ENCODE assay signal across 1 cellular context in the genomic region with DNA sequence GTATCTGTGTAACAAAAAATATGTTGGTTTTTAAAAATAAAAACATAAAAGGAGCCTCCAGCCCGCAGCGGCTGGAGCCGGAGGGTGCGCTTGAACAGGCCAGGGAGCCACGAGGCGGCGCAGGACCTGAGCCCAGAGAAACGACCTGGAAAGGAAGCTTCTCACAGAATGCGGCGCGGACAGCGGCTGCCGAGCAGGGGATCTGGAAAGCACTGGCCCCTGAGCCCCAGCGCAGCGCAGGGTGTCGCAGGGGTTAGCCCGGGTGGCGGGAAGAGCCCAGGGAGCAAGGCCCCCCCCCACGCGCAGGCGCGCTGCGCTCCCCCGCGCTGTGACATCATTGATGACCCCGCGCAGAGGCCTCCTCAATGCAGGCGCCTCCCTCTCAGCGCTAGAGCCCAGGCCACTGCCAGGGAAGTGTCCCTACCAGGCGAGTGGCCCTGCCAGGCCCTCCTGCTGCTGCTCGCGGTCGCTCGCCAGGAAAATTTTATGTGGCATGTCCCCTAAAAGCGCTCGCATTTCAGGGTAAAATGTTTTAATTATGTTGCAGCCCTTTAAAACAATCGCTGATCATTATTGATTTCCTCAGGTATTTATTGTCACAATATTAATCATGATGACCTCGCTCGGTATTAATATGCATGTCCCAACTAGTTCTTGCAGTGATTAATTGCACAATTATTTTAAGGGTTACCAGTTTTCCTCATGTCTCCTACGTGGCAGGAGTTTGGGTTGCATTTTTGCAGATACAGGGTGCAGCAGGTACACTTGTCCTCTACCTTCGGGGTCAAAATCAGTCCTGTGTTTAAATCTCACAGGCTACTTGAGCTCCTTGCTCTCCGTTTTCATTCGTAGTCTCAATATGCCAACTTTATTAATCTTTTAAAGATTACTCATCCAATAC.
TF ChIP-seq lines count a peak whose summit lies in the region.

No MANE protein-coding gene starts in this region.

TF ChIP-seq in SK-N-SH, 30 proteins besides CTCF, POLR2A, EP300 and RAD21 (continued from another document):
- TF ChIP-seq, protein P1, sequence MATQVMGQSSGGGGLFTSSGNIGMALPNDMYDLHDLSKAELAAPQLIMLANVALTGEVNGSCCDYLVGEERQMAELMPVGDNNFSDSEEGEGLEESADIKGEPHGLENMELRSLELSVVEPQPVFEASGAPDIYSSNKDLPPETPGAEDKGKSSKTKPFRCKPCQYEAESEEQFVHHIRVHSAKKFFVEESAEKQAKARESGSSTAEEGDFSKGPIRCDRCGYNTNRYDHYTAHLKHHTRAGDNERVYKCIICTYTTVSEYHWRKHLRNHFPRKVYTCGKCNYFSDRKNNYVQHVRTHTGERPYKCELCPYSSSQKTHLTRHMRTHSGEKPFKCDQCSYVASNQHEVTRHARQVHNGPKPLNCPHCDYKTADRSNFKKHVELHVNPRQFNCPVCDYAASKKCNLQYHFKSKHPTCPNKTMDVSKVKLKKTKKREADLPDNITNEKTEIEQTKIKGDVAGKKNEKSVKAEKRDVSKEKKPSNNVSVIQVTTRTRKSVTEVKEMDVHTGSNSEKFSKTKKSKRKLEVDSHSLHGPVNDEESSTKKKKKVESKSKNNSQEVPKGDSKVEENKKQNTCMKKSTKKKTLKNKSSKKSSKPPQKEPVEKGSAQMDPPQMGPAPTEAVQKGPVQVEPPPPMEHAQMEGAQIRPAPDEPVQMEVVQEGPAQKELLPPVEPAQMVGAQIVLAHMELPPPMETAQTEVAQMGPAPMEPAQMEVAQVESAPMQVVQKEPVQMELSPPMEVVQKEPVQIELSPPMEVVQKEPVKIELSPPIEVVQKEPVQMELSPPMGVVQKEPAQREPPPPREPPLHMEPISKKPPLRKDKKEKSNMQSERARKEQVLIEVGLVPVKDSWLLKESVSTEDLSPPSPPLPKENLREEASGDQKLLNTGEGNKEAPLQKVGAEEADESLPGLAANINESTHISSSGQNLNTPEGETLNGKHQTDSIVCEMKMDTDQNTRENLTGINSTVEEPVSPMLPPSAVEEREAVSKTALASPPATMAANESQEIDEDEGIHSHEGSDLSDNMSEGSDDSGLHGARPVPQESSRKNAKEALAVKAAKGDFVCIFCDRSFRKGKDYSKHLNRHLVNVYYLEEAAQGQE (IDR thresholded peaks at IDR 0.05; ENCODE audit: low read depth, low read length) = peak; percentile 36; the same call in 1 of the 2 replicates
- TF ChIP-seq CHD2 (IDR thresholded peaks at IDR 0.05; ENCODE audit: low read length, partially characterized antibody) = peak; percentile 27
- TF ChIP-seq YY1 (IDR thresholded peaks at IDR 0.05; ENCODE audit: low read depth) = no peak
- no peak for TF ChIP-seq FOSL2 (IDR thresholded peaks at IDR 0.05; ENCODE audit: borderline replicate concordance, low read depth)
- no peak for TF ChIP-seq RFX5 (IDR thresholded peaks at IDR 0.05; ENCODE audit: low read length)
- no peak for TF ChIP-seq TCF12 (IDR thresholded peaks at IDR 0.05)
- TF ChIP-seq MXI1 (IDR thresholded peaks at IDR 0.05; ENCODE audit: low read depth, low read length) = peak; percentile 71
- peak; percentile 59; the same call in 1 of the 2 replicates for TF ChIP-seq RCOR1 (IDR thresholded peaks at IDR 0.05; ENCODE audit: low read length)
- TF ChIP-seq POLR2AphosphoS5 (IDR thresholded peaks at IDR 0.05; ENCODE audit: low read depth, low read length) = peak; percentile 60; the same call in 1 of the 2 replicates
- TF ChIP-seq, protein P2, sequence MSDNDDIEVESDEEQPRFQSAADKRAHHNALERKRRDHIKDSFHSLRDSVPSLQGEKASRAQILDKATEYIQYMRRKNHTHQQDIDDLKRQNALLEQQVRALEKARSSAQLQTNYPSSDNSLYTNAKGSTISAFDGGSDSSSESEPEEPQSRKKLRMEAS (IDR thresholded peaks at IDR 0.05; ENCODE audit: low read depth) = peak; percentile 79
- TF ChIP-seq, protein P3, sequence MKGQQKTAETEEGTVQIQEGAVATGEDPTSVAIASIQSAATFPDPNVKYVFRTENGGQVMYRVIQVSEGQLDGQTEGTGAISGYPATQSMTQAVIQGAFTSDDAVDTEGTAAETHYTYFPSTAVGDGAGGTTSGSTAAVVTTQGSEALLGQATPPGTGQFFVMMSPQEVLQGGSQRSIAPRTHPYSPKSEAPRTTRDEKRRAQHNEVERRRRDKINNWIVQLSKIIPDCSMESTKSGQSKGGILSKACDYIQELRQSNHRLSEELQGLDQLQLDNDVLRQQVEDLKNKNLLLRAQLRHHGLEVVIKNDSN (IDR thresholded peaks at IDR 0.05; ENCODE audit: borderline replicate concordance, low read depth) = no peak
- TF ChIP-seq TEAD4 (IDR thresholded peaks at IDR 0.05; ENCODE audit: borderline replicate concordance, insufficient read depth) = no peak
- no peak for TF ChIP-seq FOXJ3 (CRISPR knock-in tag; IDR thresholded peaks at IDR 0.05)
- TF ChIP-seq SMC3 (IDR thresholded peaks at IDR 0.05; ENCODE audit: low read depth, low read length) = peak; percentile 29; the same call in 1 of the 2 replicates
